ENCODE assay signal across 1 cellular context in the genomic region with DNA sequence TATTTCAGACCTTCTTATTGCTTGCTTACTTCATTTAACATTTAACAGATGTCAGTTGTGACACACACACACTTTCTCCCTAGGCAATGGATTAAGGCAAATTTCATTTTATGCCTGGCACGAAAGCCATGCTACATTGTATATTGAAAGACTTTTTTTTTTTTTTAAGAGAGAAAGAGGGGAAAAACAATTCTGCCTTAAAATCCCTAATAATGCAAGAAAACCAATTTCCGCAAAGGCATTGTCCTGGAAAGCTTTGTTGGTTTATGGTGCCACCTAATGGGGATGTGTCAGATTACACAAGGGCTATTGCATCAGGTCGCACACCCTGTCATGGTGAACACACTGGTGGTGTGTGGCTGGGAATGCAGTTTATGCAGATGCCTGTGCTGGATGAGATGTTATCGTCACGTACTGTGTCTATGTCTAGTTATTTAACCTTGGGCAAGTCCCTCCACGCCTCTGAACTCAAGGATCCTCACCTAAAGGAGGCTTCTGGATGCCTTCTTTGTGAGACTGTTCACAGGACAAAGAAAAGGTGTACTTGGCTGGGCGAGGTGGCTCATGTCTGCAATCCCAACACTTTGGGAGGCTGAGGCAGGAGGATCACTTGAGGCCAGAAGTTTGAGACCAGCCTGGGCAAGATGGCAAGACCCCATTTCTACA.
TF ChIP-seq lines count a peak whose summit lies in the region.

No MANE protein-coding gene starts in this region.

TF ChIP-seq in SK-N-SH treated with all-trans-retinoic acid at 6 μM for 48 hours, 23 proteins besides CTCF, POLR2A, EP300 and RAD21 (continued from another document):
- no peak for TF ChIP-seq ARNTL (CRISPR knock-in tag; IDR thresholded peaks at IDR 0.05; ENCODE audit: borderline replicate concordance, low read depth)
- TF ChIP-seq ZFP3 (CRISPR knock-in tag; IDR thresholded peaks at IDR 0.05) = no peak
- no peak for TF ChIP-seq TOX (CRISPR knock-in tag; IDR thresholded peaks at IDR 0.05; ENCODE audit: borderline replicate concordance)
- TF ChIP-seq, protein P1, sequence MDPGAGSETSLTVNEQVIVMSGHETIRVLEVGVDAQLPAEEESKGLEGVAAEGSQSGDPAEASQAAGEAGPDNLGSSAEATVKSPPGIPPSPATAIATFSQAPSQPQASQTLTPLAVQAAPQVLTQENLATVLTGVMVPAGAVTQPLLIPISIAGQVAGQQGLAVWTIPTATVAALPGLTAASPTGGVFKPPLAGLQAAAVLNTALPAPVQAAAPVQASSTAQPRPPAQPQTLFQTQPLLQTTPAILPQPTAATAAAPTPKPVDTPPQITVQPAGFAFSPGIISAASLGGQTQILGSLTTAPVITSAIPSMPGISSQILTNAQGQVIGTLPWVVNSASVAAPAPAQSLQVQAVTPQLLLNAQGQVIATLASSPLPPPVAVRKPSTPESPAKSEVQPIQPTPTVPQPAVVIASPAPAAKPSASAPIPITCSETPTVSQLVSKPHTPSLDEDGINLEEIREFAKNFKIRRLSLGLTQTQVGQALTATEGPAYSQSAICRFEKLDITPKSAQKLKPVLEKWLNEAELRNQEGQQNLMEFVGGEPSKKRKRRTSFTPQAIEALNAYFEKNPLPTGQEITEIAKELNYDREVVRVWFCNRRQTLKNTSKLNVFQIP (CRISPR knock-in tag; IDR thresholded peaks at IDR 0.05; ENCODE audit: borderline replicate concordance, low read depth) = no peak
- TF ChIP-seq ZNF70 (CRISPR knock-in tag; IDR thresholded peaks at IDR 0.05) = no peak
- TF ChIP-seq, protein P2, sequence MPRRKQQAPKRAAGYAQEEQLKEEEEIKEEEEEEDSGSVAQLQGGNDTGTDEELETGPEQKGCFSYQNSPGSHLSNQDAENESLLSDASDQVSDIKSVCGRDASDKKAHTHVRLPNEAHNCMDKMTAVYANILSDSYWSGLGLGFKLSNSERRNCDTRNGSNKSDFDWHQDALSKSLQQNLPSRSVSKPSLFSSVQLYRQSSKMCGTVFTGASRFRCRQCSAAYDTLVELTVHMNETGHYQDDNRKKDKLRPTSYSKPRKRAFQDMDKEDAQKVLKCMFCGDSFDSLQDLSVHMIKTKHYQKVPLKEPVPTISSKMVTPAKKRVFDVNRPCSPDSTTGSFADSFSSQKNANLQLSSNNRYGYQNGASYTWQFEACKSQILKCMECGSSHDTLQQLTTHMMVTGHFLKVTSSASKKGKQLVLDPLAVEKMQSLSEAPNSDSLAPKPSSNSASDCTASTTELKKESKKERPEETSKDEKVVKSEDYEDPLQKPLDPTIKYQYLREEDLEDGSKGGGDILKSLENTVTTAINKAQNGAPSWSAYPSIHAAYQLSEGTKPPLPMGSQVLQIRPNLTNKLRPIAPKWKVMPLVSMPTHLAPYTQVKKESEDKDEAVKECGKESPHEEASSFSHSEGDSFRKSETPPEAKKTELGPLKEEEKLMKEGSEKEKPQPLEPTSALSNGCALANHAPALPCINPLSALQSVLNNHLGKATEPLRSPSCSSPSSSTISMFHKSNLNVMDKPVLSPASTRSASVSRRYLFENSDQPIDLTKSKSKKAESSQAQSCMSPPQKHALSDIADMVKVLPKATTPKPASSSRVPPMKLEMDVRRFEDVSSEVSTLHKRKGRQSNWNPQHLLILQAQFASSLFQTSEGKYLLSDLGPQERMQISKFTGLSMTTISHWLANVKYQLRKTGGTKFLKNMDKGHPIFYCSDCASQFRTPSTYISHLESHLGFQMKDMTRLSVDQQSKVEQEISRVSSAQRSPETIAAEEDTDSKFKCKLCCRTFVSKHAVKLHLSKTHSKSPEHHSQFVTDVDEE (CRISPR knock-in tag; IDR thresholded peaks at IDR 0.05) = no peak
- TF ChIP-seq SNAI2 (CRISPR knock-in tag; IDR thresholded peaks at IDR 0.05) = no peak
